In genomic region chr21:14900611-14901010, GRCh38 we compare ENCODE assay signal across 14 cellular contexts.
DNase-seq lines count a peak whose midpoint lies in the region; ATAC-seq, FAIRE-seq and TF ChIP-seq lines count a peak whose summit lies in the region.
"Had no signal": no experiment of that assay in that cellular context is flagged by ENCODE, and none has a peak within 500 bp of the region (broad histone marks: within the 10 kb centered on the region; RNA-seq: fewer than 3 reads in every experiment).

No MANE protein-coding gene starts in this region.

- dilution Hi-C loops in keratinocyte (cut with MboI; ENCODE audit: extremely low pct_ligation_motif_present, low sequenced_read_pairs) = no loop called here

- peaks cover 5 to 6% of the 10 kb centered on the region in 2 donors for H3K4me1 Mint-ChIP-seq in natural killer cell treated with Interleukin-12 subunit alpha and Interleukin-12 subunit beta and Interleukin-15 and Interleukin-18, amount 100 ng/mL, for 72 hours (ENCODE audit: low read depth in 2 of 2)

- no peaks in the 10 kb centered on the region for H3K36me3 ChIP-seq in ACC112 (ENCODE audit: insufficient read depth, low read length)
- no peaks in the 10 kb centered on the region for H3K36me3 ChIP-seq in brain microvascular endothelial cell (replicated peaks)
- no peaks in the 10 kb centered on the region for H3K36me3 ChIP-seq in keratinocyte (ENCODE audit: control insufficient read depth in 2 of 2, extremely low read depth in 1 of 2, insufficient read depth in 2 of 2, low read length in 2 of 2)
- H3K36me3 ChIP-seq: left ventricle myocardium inferior, suprapubic skin, WERI-Rb-1 had no signal

- H3K4me3 ChIP-seq in ACC112 (ENCODE audit: low read depth, low read length) (peak overlapping the region; percentile 13; the same call in 1 of the 2 replicates), brain microvascular endothelial cell (ENCODE audit: low read depth, low read length) (no peak overlapping the region), keratinocyte (ENCODE audit: control insufficient read depth in 2 of 3, extremely low read depth in 1 of 3, insufficient read depth in 2 of 3, low read depth in 1 of 3, low read length in 3 of 3) (no peak overlapping the region)
- H3K4me3 ChIP-seq: left ventricle myocardium inferior, suprapubic skin had no signal

- no peak for ATAC-seq in natural killer cell treated with Interleukin-12 subunit alpha and Interleukin-12 subunit beta and Interleukin-15 and Interleukin-18, amount 100 ng/mL, for 72 hours
- ATAC-seq in GM18505 (IDR thresholded peaks at IDR 0.05; ENCODE audit: unreplicated experiment) (no peak), GM21576 (IDR thresholded peaks at IDR 0.05; ENCODE audit: unreplicated experiment) (no peak)

- TF ChIP-seq CTCF in brain microvascular endothelial cell (IDR thresholded peaks at IDR 0.05; ENCODE audit: low read depth, low read length, missing control alignments) = no peak
- TF ChIP-seq CTCF in keratinocyte (optimal IDR thresholded peaks at IDR 0.05 in 1 of 3, IDR thresholded peaks at IDR 0.05 in 1 of 3, conservative IDR thresholded peaks at IDR 0.05 in 1 of 3; ENCODE audit: extremely low read depth in 1 of 3, insufficient read depth in 2 of 3, low read length in 3 of 3) = no peak

- H3K36me3 Mint-ChIP-seq in natural killer cell treated with Interleukin-12 subunit alpha and Interleukin-12 subunit beta and Interleukin-15 and Interleukin-18, amount 100 ng/mL, for 72 hours = no peaks in the 10 kb centered on the region

- TF ChIP-seq POLR2A in H54 (IDR thresholded peaks at IDR 0.05; ENCODE audit: low read depth, low read length) (no peak), GM18505 (IDR thresholded peaks at IDR 0.05; ENCODE audit: borderline replicate concordance, extremely low read depth, insufficient read depth, insufficient read length) (no peak)

- H3K27me3 ChIP-seq in ACC112 (ENCODE audit: insufficient read depth, low read length) (no peaks in the 10 kb centered on the region), brain microvascular endothelial cell (replicated peaks) (no peaks in the 10 kb centered on the region), keratinocyte (ENCODE audit: control insufficient read depth, extremely low read depth, insufficient read depth, low read length) (no peaks in the 10 kb centered on the region)
- H3K27me3 ChIP-seq: suprapubic skin had no signal

- H2AFZ ChIP-seq in ACC112 (ENCODE audit: low read length, unreplicated experiment) (peak overlapping the region; percentile 54), keratinocyte (ENCODE audit: control insufficient read depth, low read length) (peak overlapping the region; percentile 5)

- no peaks in the 10 kb centered on the region for H3K27me3 Mint-ChIP-seq in natural killer cell treated with Interleukin-12 subunit alpha and Interleukin-12 subunit beta and Interleukin-15 and Interleukin-18, amount 100 ng/mL, for 72 hours

- peaks cover 3% of the 10 kb centered on the region for H3K9me3 Mint-ChIP-seq in natural killer cell treated with Interleukin-12 subunit alpha and Interleukin-12 subunit beta and Interleukin-15 and Interleukin-18, amount 100 ng/mL, for 72 hours

- FAIRE-seq in H54 (lab: Jason Lieb, UNC) = peak; percentile 94
- peak; percentile 49 for FAIRE-seq in keratinocyte (lab: Jason Lieb, UNC)

- H4K20me1 ChIP-seq in keratinocyte (ENCODE audit: control insufficient read depth, extremely low read depth, insufficient read depth, low read length) = no peaks in the 10 kb centered on the region

- no peak overlapping the region for H3K9ac ChIP-seq in keratinocyte (ENCODE audit: control insufficient read depth, extremely low read depth, insufficient read depth, low read length)
- H3K9ac ChIP-seq: KMS-11 had no signal

- H3K4me2 ChIP-seq in keratinocyte (ENCODE audit: control insufficient read depth, extremely low read depth, insufficient read depth, low read depth, low read length) = peak overlapping the region; percentile 49
- H3K4me2 ChIP-seq: KMS-11 had no signal

- H3K27ac ChIP-seq in ACC112 (ENCODE audit: low read depth, low read length) = peak overlapping the region; percentile 56
- peak overlapping the region; percentile 84 for H3K27ac ChIP-seq in brain microvascular endothelial cell
- H3K27ac ChIP-seq in keratinocyte (ENCODE audit: control insufficient read depth, insufficient read depth, low read length) = peak overlapping the region; percentile 44
- H3K27ac ChIP-seq: KMS-11, left ventricle myocardium inferior, suprapubic skin, WERI-Rb-1 had no signal

- H3K9me3 ChIP-seq in keratinocyte (ENCODE audit: control insufficient read depth, low read depth, low read length) = no peaks in the 10 kb centered on the region
- H3K9me3 ChIP-seq: suprapubic skin had no signal

- H3K4me3 Mint-ChIP-seq in natural killer cell treated with Interleukin-12 subunit alpha and Interleukin-12 subunit beta and Interleukin-15 and Interleukin-18, amount 100 ng/mL, for 72 hours = no peak overlapping the region

- H3K79me2 ChIP-seq in ACC112 (ENCODE audit: control insufficient read depth, insufficient read depth, low read length, unreplicated experiment) (no peaks in the 10 kb centered on the region), keratinocyte (ENCODE audit: control insufficient read depth, insufficient read depth, low read length) (no peaks in the 10 kb centered on the region)

- in situ Hi-C loops in brain microvascular endothelial cell (cut with HindIII; ENCODE audit: low pct_ligation_motif_present, low sequenced_read_pairs) = no loop called here

- H3K4me1 ChIP-seq in ACC112 (ENCODE audit: control insufficient read depth, insufficient read depth, low read length, unreplicated experiment) (peaks cover 22% of the 10 kb centered on the region), keratinocyte (ENCODE audit: control insufficient read depth, extremely low read depth, insufficient read depth, low read length) (peaks cover 22% of the 10 kb centered on the region)
- H3K4me1 ChIP-seq: left ventricle myocardium inferior, suprapubic skin had no signal

- H3K9me1 ChIP-seq in keratinocyte (ENCODE audit: control insufficient read depth, extremely low read depth, insufficient read depth, low read length) = no peaks in the 10 kb centered on the region

- no peak for DNase-seq in H54 (ENCODE audit: insufficient read length, low spot score)
- peak; percentile 34 for DNase-seq in brain microvascular endothelial cell
- no peak for DNase-seq in keratinocyte (ENCODE audit: low read depth, low spot score)
- no peak for DNase-seq in natural killer cell treated with Interleukin-12 subunit alpha and Interleukin-12 subunit beta and Interleukin-15 and Interleukin-18, amount 100 ng/mL, for 72 hours (ENCODE audit: low spot score)
- DNase-seq in nucleus accumbens (lab: John Stamatoyannopoulos, UW) = no peak
- DNase-seq: left ventricle myocardium inferior, NCI-H1105 treated with DMSO at 0.1 percent for 48 hours, NCI-H2171, WERI-Rb-1 had no signal

- H3K27ac Mint-ChIP-seq in natural killer cell treated with Interleukin-12 subunit alpha and Interleukin-12 subunit beta and Interleukin-15 and Interleukin-18, amount 100 ng/mL, for 72 hours = no peak overlapping the region
